8 cellular contexts compared by ENCODE assay signal in the genomic region with DNA sequence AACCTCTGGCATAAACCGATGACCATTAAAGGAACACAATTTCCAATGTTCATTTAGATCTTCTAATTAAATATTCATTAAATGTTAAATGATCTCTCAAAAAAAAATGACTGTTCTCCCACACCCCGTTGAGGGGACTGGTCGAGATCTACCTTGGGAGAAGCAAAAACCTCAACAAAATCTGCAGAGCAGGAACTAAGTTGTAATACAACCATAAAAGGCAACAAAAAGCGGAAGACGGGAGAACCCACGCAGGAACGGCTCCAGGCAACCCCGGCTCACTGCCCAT. TPM values are rescaled to one million over a fixed set of nuclear protein-coding genes. Genes with fewer than 3 reads are reported as not detected.
DNase-seq lines count a peak whose midpoint lies in the region; ATAC-seq and TF ChIP-seq lines count a peak whose summit lies in the region.

No MANE protein-coding gene starts in this region.

- peak overlapping the region; percentile 75 to 83 for H3K4me3 ChIP-seq in ascending aorta
- H3K4me3 ChIP-seq in iPS-20b (ENCODE audit: low read length) = peak overlapping the region; percentile 73

- peak; percentile 44 for DNase-seq in NCI-H748 (lab: John Stamatoyannopoulos, UW; ENCODE audit: unreplicated experiment)
- DNase-seq in NCI-H748 treated with DMSO at 0.1 percent for 48 hours (lab: John Stamatoyannopoulos, UW) = no peak
- DNase-seq in NCI-H146 (lab: John Stamatoyannopoulos, UW) = peak; percentile 74
- no peak for DNase-seq in ascending aorta (ENCODE audit: low spot score in 2 of 2)
- DNase-seq in stimulated activated naive CD8-positive, alpha-beta T cell treated with anti-CD3 and anti-CD28 coated beads, Interleukin-15, Interleukin-2, amounts not matched to agents 100 U/mL and 50 U/mL, for 24 hours = no peak
- no peak for DNase-seq in COR-L47 (lab: John Stamatoyannopoulos, UW)

- peak; percentile 38 for ATAC-seq in HG02588 (IDR thresholded peaks at IDR 0.05; ENCODE audit: unreplicated experiment)
- peak; percentile 34 for ATAC-seq in stimulated activated naive CD8-positive, alpha-beta T cell treated with anti-CD3 and anti-CD28 coated beads, Interleukin-15, Interleukin-2, amounts not matched to agents 100 U/mL and 50 U/mL, for 24 hours

- H3K9me3 ChIP-seq in ascending aorta = peaks cover 0 to 3% of the 10 kb centered on the region in 2 donors
- H3K9me3 ChIP-seq in iPS-20b (ENCODE audit: insufficient read depth, low read depth, low read length) = peaks cover 5% of the 10 kb centered on the region; the same call in 1 of the 2 replicates

- no peaks in the 10 kb centered on the region for H3K36me3 ChIP-seq in ascending aorta
- no peaks in the 10 kb centered on the region; the same call in 1 of the 2 replicates for H3K36me3 ChIP-seq in iPS-20b (ENCODE audit: insufficient read depth, low read depth, low read length)

- H3K27me3 ChIP-seq in ascending aorta (no peaks in the 10 kb centered on the region), iPS-20b (ENCODE audit: insufficient read depth, low read length) (no peaks in the 10 kb centered on the region)

- H3K27ac ChIP-seq in ascending aorta = peak overlapping the region; percentile 96 to 97
- no peak overlapping the region for H3K27ac ChIP-seq in iPS-20b (ENCODE audit: low read length)

- H3K4me1 ChIP-seq in ascending aorta = peaks cover 3 to 8% of the 10 kb centered on the region in 2 donors
- H3K4me1 ChIP-seq in iPS-20b (ENCODE audit: insufficient read depth, low read length) = no peaks in the 10 kb centered on the region

- peak overlapping the region; percentile 83; the same call in 1 of the 2 replicates for H3K9ac ChIP-seq in iPS-20b (ENCODE audit: low read depth, low read length)

- intact Hi-C loops in ascending aorta (cut with DNase I) = loop anchor here (2.0 to 10.0 kb wide), 6 partner anchors 101 to 1667 kb away; partner anchors contain the start of genes GOLIM4, MECOM and SKIL

- no peak for TF ChIP-seq CTCF in ascending aorta (IDR thresholded peaks at IDR 0.05)

RNA-seq across cellular contexts. Expression of gene TERC, which starts 0.8 kb away (rescaled TPM):
- 260 TPM for total RNA-seq in ascending aorta

RNA-seq across cellular contexts. Expression of gene ACTRT3, which starts 5.3 kb away (rescaled TPM):
- 0.32 TPM for total RNA-seq in ascending aorta

RNA-seq across cellular contexts. Expression of gene MYNN, which starts 9.1 kb away (rescaled TPM):
- 3.9 TPM for total RNA-seq in ascending aorta

RNA-seq across cellular contexts. Expression of gene LRRIQ4, which starts 48.6 kb away (rescaled TPM):
- not detected for total RNA-seq in ascending aorta

RNA-seq across cellular contexts. Expression of gene LRRC34, which starts 48.6 kb away (rescaled TPM):
- 3.5 TPM for total RNA-seq in ascending aorta

Comparison
In these comparisons a context has a peak if more than half of its experiments do, and no peak if none do; other contexts are left out.
1. DNase-seq: peak in NCI-H748 (single experiment) and NCI-H146 (single experiment); none in NCI-H748 treated with DMSO at 0.1 percent for 48 hours (single experiment), ascending aorta (0 of 2), stimulated activated naive CD8-positive, alpha-beta T cell treated with anti-CD3 and anti-CD28 coated beads, Interleukin-15, Interleukin-2, amounts not matched to agents 100 U/mL and 50 U/mL, for 24 hours (single experiment) and COR-L47 (single experiment).